ENCODE assay signal across 1 cellular context in genomic region chr16:1299012-1299867, GRCh38.
TF ChIP-seq lines count a peak whose summit lies in the region.

No MANE protein-coding gene starts in this region.

TF ChIP-seq in H1, 55 proteins besides CTCF, POLR2A, EP300 and RAD21:
- TF ChIP-seq PHF8 (conservative IDR thresholded peaks at IDR 0.05; ENCODE audit: low read depth, low read length): no peak
- no peak for TF ChIP-seq YY1 (IDR thresholded peaks at IDR 0.05; ENCODE audit: low read depth, low read length)
- TF ChIP-seq ZNF274 (IDR thresholded peaks at IDR 0.05; ENCODE audit: borderline replicate concordance, extremely low read depth, low read length): no peak
- no peak for TF ChIP-seq CHD2 (IDR thresholded peaks at IDR 0.05; ENCODE audit: low read length)
- TF ChIP-seq TCF12 (IDR thresholded peaks at IDR 0.05; ENCODE audit: low read depth, low read length): no peak
- TF ChIP-seq SRF (IDR thresholded peaks at IDR 0.05; ENCODE audit: low read depth, low read length): no peak
- no peak for TF ChIP-seq BCL11A (IDR thresholded peaks at IDR 0.05; ENCODE audit: low read depth in 2 of 2, low read length in 2 of 2)
- no peak for TF ChIP-seq TEAD4 (IDR thresholded peaks at IDR 0.05; ENCODE audit: low read depth, low read length)
- TF ChIP-seq SUZ12 (IDR thresholded peaks at IDR 0.05; ENCODE audit: low read length): no peak
- TF ChIP-seq KDM5A (IDR thresholded peaks at IDR 0.05; ENCODE audit: low read length): no peak
- TF ChIP-seq HDAC2 (IDR thresholded peaks at IDR 0.05; ENCODE audit: borderline replicate concordance in 1 of 2, low read depth in 2 of 2, low read length in 2 of 2): no peak
- no peak for TF ChIP-seq RFX5 (IDR thresholded peaks at IDR 0.05; ENCODE audit: borderline replicate concordance, low read depth, low read length)
- no peak for TF ChIP-seq MAFK (IDR thresholded peaks at IDR 0.05; ENCODE audit: low read depth, low read length)
- TF ChIP-seq SIRT6 (IDR thresholded peaks at IDR 0.05; ENCODE audit: low read length): no peak
- no peak for TF ChIP-seq GTF2F1 (IDR thresholded peaks at IDR 0.05; ENCODE audit: borderline replicate concordance, low read depth, low read length)
- TF ChIP-seq CHD7 (IDR thresholded peaks at IDR 0.05; ENCODE audit: insufficient replicate concordance, low read length): no peak
